8 cellular contexts compared by ENCODE assay signal in genomic region chrX:101391831-101392230, GRCh38. TPM values are rescaled to one million over a fixed set of nuclear protein-coding genes. Genes with fewer than 3 reads are reported as not detected.
DNase-seq lines count a peak whose midpoint lies in the region; ATAC-seq lines count a peak whose summit lies in the region.

No MANE protein-coding gene starts in this region.

- no peaks in the 10 kb centered on the region for H3K9me3 ChIP-seq in iPS-20b (ENCODE audit: insufficient read depth, low read depth, low read length)
- H3K9me3 ChIP-seq in stomach smooth muscle (ENCODE audit: control insufficient read depth in 2 of 2, low read length in 2 of 2): no peaks in the 10 kb centered on the region

- no peak for ATAC-seq in activated T-helper 17 cell treated with anti-CD3 and anti-CD28 coated beads, Interleukin-2, amount 50 U/mL, for 72 hours (replicated peaks)

- H3K9me3 Mint-ChIP-seq in T-helper 2 cell treated with Interferon-gamma antibody and Interleukin-4, amounts not matched to agents 5 μg/mL and 100 μg/mL, for 36 hours: no peaks in the 10 kb centered on the region
- H3K9me3 Mint-ChIP-seq in activated T-helper 17 cell treated with anti-CD3 and anti-CD28 coated beads, Interleukin-2, amount 50 U/mL, for 72 hours: no peaks in the 10 kb centered on the region

- H3K9ac ChIP-seq in iPS-20b (ENCODE audit: low read depth, low read length): peak overlapping the region; percentile 100
- H3K9ac ChIP-seq in stomach smooth muscle (ENCODE audit: low read length in 2 of 2): peak overlapping the region in 1 of 2 donors; percentile 76

- H3K36me3 ChIP-seq in iPS-20b (ENCODE audit: insufficient read depth, low read depth, low read length) (peaks cover 47% of the 10 kb centered on the region), stomach smooth muscle (ENCODE audit: control insufficient read depth in 2 of 2, insufficient read depth in 2 of 2, low read length in 2 of 2) (peaks cover 0 to 4% of the 10 kb centered on the region in 2 donors)

- peak overlapping the region; percentile 97 for H3K4me3 Mint-ChIP-seq in T-helper 2 cell treated with Interferon-gamma antibody and Interleukin-4, amounts not matched to agents 5 μg/mL and 100 μg/mL, for 36 hours
- peak overlapping the region; percentile 95 for H3K4me3 Mint-ChIP-seq in activated T-helper 17 cell treated with anti-CD3 and anti-CD28 coated beads, Interleukin-2, amount 50 U/mL, for 72 hours

- H3K27me3 Mint-ChIP-seq in T-helper 2 cell treated with Interferon-gamma antibody and Interleukin-4, amounts not matched to agents 5 μg/mL and 100 μg/mL, for 36 hours (ENCODE audit: low read depth): no peaks in the 10 kb centered on the region
- H3K27me3 Mint-ChIP-seq in activated T-helper 17 cell treated with anti-CD3 and anti-CD28 coated beads, Interleukin-2, amount 50 U/mL, for 72 hours: no peaks in the 10 kb centered on the region

- peak overlapping the region; percentile 91 for H3K27ac Mint-ChIP-seq in T-helper 2 cell treated with Interferon-gamma antibody and Interleukin-4, amounts not matched to agents 5 μg/mL and 100 μg/mL, for 36 hours
- peak overlapping the region; percentile 94 for H3K27ac Mint-ChIP-seq in activated T-helper 17 cell treated with anti-CD3 and anti-CD28 coated beads, Interleukin-2, amount 50 U/mL, for 72 hours

- H3K27me3 ChIP-seq in iPS-20b (ENCODE audit: insufficient read depth, low read length) (no peaks in the 10 kb centered on the region), stomach smooth muscle (ENCODE audit: control insufficient read depth in 1 of 2, insufficient read depth in 2 of 2, low read length in 2 of 2) (peaks cover 0 to 2% of the 10 kb centered on the region in 2 donors)

- peak overlapping the region; percentile 96 for H3K4me3 ChIP-seq in iPS-20b (ENCODE audit: low read length)
- peak overlapping the region; percentile 75 for H3K4me3 ChIP-seq in stomach smooth muscle (ENCODE audit: low read length in 2 of 2)

- H3K4me1 Mint-ChIP-seq in T-helper 2 cell treated with Interferon-gamma antibody and Interleukin-4, amounts not matched to agents 5 μg/mL and 100 μg/mL, for 36 hours (ENCODE audit: low read depth): peaks cover 23% of the 10 kb centered on the region
- H3K4me1 Mint-ChIP-seq in activated T-helper 17 cell treated with anti-CD3 and anti-CD28 coated beads, Interleukin-2, amount 50 U/mL, for 72 hours: peaks cover 4% of the 10 kb centered on the region

- H3K27ac ChIP-seq in iPS-20b (ENCODE audit: low read length) (no peak overlapping the region), stomach smooth muscle (ENCODE audit: low read length) (peak overlapping the region; percentile 58)

- H3K36me3 Mint-ChIP-seq in T-helper 2 cell treated with Interferon-gamma antibody and Interleukin-4, amounts not matched to agents 5 μg/mL and 100 μg/mL, for 36 hours (ENCODE audit: low read depth): peaks cover 36% of the 10 kb centered on the region
- peaks cover 62% of the 10 kb centered on the region for H3K36me3 Mint-ChIP-seq in activated T-helper 17 cell treated with anti-CD3 and anti-CD28 coated beads, Interleukin-2, amount 50 U/mL, for 72 hours (ENCODE audit: low read depth)

- no peak for DNase-seq in T-helper 2 cell treated with Interferon-gamma antibody and Interleukin-4, amounts not matched to agents 5 μg/mL and 100 μg/mL, for 36 hours (ENCODE audit: low spot score)
- DNase-seq in T-helper 2 cell (no peak), cerebellar cortex (ENCODE audit: low spot score) (no peak), NCI-H187 treated with DMSO at 0.1 percent for 48 hours (lab: John Stamatoyannopoulos, UW) (no peak)
- no peak for DNase-seq in effector CD4-positive, alpha-beta T cell

- no peaks in the 10 kb centered on the region; the same call in 1 of the 2 replicates for H3K4me1 ChIP-seq in iPS-20b (ENCODE audit: insufficient read depth, low read length)
- peaks cover 3% of the 10 kb centered on the region for H3K4me1 ChIP-seq in stomach smooth muscle (ENCODE audit: control insufficient read depth, insufficient read depth, low read length)

RNA-seq across cellular contexts. Expression of gene RPL36A, which starts 1.0 kb away (rescaled TPM):
- total RNA-seq in activated T-helper 17 cell treated with anti-CD3 and anti-CD28 coated beads, Interleukin-2, amount 50 U/mL, for 72 hours: 100 to 1,000 TPM; 197 to 307 TPM

RNA-seq across cellular contexts. Expression of gene BTK, which starts 5.8 kb away (rescaled TPM):
- total RNA-seq in activated T-helper 17 cell treated with anti-CD3 and anti-CD28 coated beads, Interleukin-2, amount 50 U/mL, for 72 hours: 1 to 10 TPM in 1 of 2 donors, under 1 TPM in 1; 0.48 to 1.7 TPM

RNA-seq across cellular contexts. Expression of gene GLA, which starts 15.9 kb away (rescaled TPM):
- total RNA-seq in activated T-helper 17 cell treated with anti-CD3 and anti-CD28 coated beads, Interleukin-2, amount 50 U/mL, for 72 hours: 10 to 100 TPM; 64.9 to 67.2 TPM

RNA-seq across cellular contexts. Expression of gene HNRNPH2, which starts 16.2 kb away (rescaled TPM):
- total RNA-seq in activated T-helper 17 cell treated with anti-CD3 and anti-CD28 coated beads, Interleukin-2, amount 50 U/mL, for 72 hours: 10 to 100 TPM; 25.1 to 39.1 TPM

RNA-seq across cellular contexts. Expression of gene TIMM8A, which starts 43.3 kb away (rescaled TPM):
- 10 to 100 TPM; 15.4 to 27.8 TPM for total RNA-seq in activated T-helper 17 cell treated with anti-CD3 and anti-CD28 coated beads, Interleukin-2, amount 50 U/mL, for 72 hours
